ENCODE assay signal across 39 cellular contexts in genomic region chr14:20112321-20112720, GRCh38. TPM values are rescaled to one million over a fixed set of nuclear protein-coding genes. Genes with fewer than 3 reads are reported as not detected.
"Had no signal": no experiment of that assay in that cellular context is flagged by ENCODE, and none has a peak within 500 bp of the region (broad histone marks: within the 10 kb centered on the region; RNA-seq: fewer than 3 reads in every experiment).

No MANE protein-coding gene starts in this region.

- H3K27me3 ChIP-seq: adrenal gland, body of pancreas, brain microvascular endothelial cell, breast epithelium had no signal

- ATAC-seq: activated CD4-positive, CD25-positive, alpha-beta regulatory T cell treated with anti-CD3 and anti-CD28 coated beads, Interleukin-2, amount 50 U/mL, for 24 hours; activated CD8-positive, alpha-beta T cell treated with anti-CD3 and anti-CD28 coated beads for 36 hours; activated naive CD4-positive, alpha-beta T cell treated with anti-CD3 and anti-CD28 coated beads, Interleukin-2, amount 50 U/mL, for 72 hours; activated T-cell treated with anti-CD3 and anti-CD28 coated beads, Interleukin-2, amount 50 U/mL, for 4 hours; activated T-cell treated with anti-CD3 and anti-CD28 coated beads, Interleukin-2, amount 50 U/mL, for 72 hours; activated T-helper 17 cell treated with anti-CD3 and anti-CD28 coated beads, Interleukin-2, amount 50 U/mL, for 72 hours; body of pancreas; WTC11 had no signal

- H3K9me3 ChIP-seq: adrenal gland, body of pancreas, breast epithelium had no signal

- H3K4me1 ChIP-seq: adrenal gland, body of pancreas, breast epithelium had no signal

- H3K27ac ChIP-seq: adrenal gland, body of pancreas, brain microvascular endothelial cell, breast epithelium, WERI-Rb-1 had no signal

- FAIRE-seq: astrocyte, colon, TTC549 had no signal

- H3K4me3 ChIP-seq: adrenal gland, body of pancreas, breast epithelium had no signal

- H3K36me3 ChIP-seq: adrenal gland, brain microvascular endothelial cell, breast epithelium, WERI-Rb-1 had no signal

- DNase-seq: activated CD4-positive, alpha-beta memory T cell treated with anti-CD3 and anti-CD28 coated beads for 36 hours; activated CD4-positive, alpha-beta T cell treated with anti-CD3 and anti-CD28 coated beads for 4 hours; activated CD4-positive, alpha-beta T cell treated with anti-CD3 and anti-CD28 coated beads, Interleukin-2, amount 10 ng/mL, durations not matched to agents 24 days and 14 days; activated CD4-positive, alpha-beta T cell treated with anti-CD3 and anti-CD28 coated beads, Interleukin-2, amount 50 U/mL, for 1 hour; activated CD4-positive, alpha-beta T cell treated with anti-CD3 and anti-CD28 coated beads, Interleukin-2, amount 50 U/mL, for 4 hours; activated CD4-positive, CD25-positive, alpha-beta regulatory T cell; activated CD8-positive, alpha-beta memory T cell treated with anti-CD3 and anti-CD28 coated beads, Interleukin-2, amount 50 U/mL, for 4 hours; activated CD8-positive, alpha-beta T cell treated with anti-CD3 and anti-CD28 coated beads for 36 hours; activated effector memory CD4-positive, alpha-beta T cell treated with anti-CD3 and anti-CD28 coated beads, Interleukin-2, amount 50 U/mL, for 16 hours; activated gamma-delta T cell treated with Interleukin-2 at 50 U/mL for 16 hours; activated naive CD4-positive, alpha-beta T cell; activated naive CD4-positive, alpha-beta T cell treated with anti-CD3 and anti-CD28 coated beads for 36 hours; activated naive CD4-positive, alpha-beta T cell treated with anti-CD3 and anti-CD28 coated beads, Interleukin-2, amount 50 U/mL, for 16 hours; activated naive CD8-positive, alpha-beta T cell treated with anti-CD3 and anti-CD28 coated beads for 36 hours; activated T-cell treated with anti-CD3 and anti-CD28 coated beads for 4 hours; activated T-cell treated with anti-CD3 and anti-CD28 coated beads, Interleukin-2, amount 50 U/mL, for 1 hour; activated T-cell treated with anti-CD3 and anti-CD28 coated beads, Interleukin-2, amount 50 U/mL, for 4 hours; activated T-cell treated with anti-CD3 and anti-CD28 coated beads, Interleukin-2, amount 50 U/mL, for 72 hours; adrenal gland; amniotic stem cell; aorta; body of pancreas; brain microvascular endothelial cell; central memory CD4-positive, alpha-beta T cell; T-helper 2 cell; T-helper 9 cell; WERI-Rb-1 had no signal

RNA-seq across cellular contexts. Expression of gene OR4K17, which starts 1.8 kb away (rescaled TPM):
- total RNA-seq: activated CD4-positive, alpha-beta memory T cell treated with anti-CD3 and anti-CD28 coated beads for 36 hours; activated CD4-positive, alpha-beta T cell treated with anti-CD3 and anti-CD28 coated beads, Interleukin-2, amount 10 ng/mL, durations not matched to agents 24 days and 14 days; activated CD8-positive, alpha-beta memory T cell treated with anti-CD3 and anti-CD28 coated beads for 36 hours; activated CD8-positive, alpha-beta T cell treated with anti-CD3 and anti-CD28 coated beads for 36 hours; activated naive CD4-positive, alpha-beta T cell treated with anti-CD3 and anti-CD28 coated beads for 36 hours; activated naive CD4-positive, alpha-beta T cell treated with anti-CD3 and anti-CD28 coated beads, Interleukin-2, amount 50 U/mL, for 72 hours; activated naive CD8-positive, alpha-beta T cell treated with anti-CD3 and anti-CD28 coated beads for 36 hours; activated T-cell treated with anti-CD3 and anti-CD28 coated beads, Interleukin-2, amount 50 U/mL, for 4 hours; activated T-cell treated with anti-CD3 and anti-CD28 coated beads, Interleukin-2, amount 50 U/mL, for 72 hours; activated T-helper 1 cell treated with anti-CD3 and anti-CD28 coated beads, Interleukin-12 subunit alpha, Interleukin-12 subunit beta, Interleukin-2, Interleukin-4 antibody, amounts not matched to agents 30 ng/mL and 10 ng/mL and 1 ng/mL, durations not matched to agents 14 hours and 24 hours and 36 hours; activated T-helper 17 cell treated with anti-CD3 and anti-CD28 coated beads, Interleukin-2, amount 50 U/mL, for 72 hours; adrenal gland; aorta; astrocyte; body of pancreas; breast epithelium; cardiac septum; cerebellum; WTC11 had no signal
- polyA plus RNA-seq: adrenal gland, aorta had no signal

RNA-seq across cellular contexts. Expression of gene OR4N5, which starts 26.3 kb away (rescaled TPM):
- total RNA-seq: activated CD4-positive, alpha-beta memory T cell treated with anti-CD3 and anti-CD28 coated beads for 36 hours; activated CD4-positive, alpha-beta T cell treated with anti-CD3 and anti-CD28 coated beads, Interleukin-2, amount 10 ng/mL, durations not matched to agents 24 days and 14 days; activated CD8-positive, alpha-beta memory T cell treated with anti-CD3 and anti-CD28 coated beads for 36 hours; activated CD8-positive, alpha-beta T cell treated with anti-CD3 and anti-CD28 coated beads for 36 hours; activated naive CD4-positive, alpha-beta T cell treated with anti-CD3 and anti-CD28 coated beads for 36 hours; activated naive CD4-positive, alpha-beta T cell treated with anti-CD3 and anti-CD28 coated beads, Interleukin-2, amount 50 U/mL, for 72 hours; activated naive CD8-positive, alpha-beta T cell treated with anti-CD3 and anti-CD28 coated beads for 36 hours; activated T-cell treated with anti-CD3 and anti-CD28 coated beads, Interleukin-2, amount 50 U/mL, for 4 hours; activated T-cell treated with anti-CD3 and anti-CD28 coated beads, Interleukin-2, amount 50 U/mL, for 72 hours; activated T-helper 1 cell treated with anti-CD3 and anti-CD28 coated beads, Interleukin-12 subunit alpha, Interleukin-12 subunit beta, Interleukin-2, Interleukin-4 antibody, amounts not matched to agents 30 ng/mL and 10 ng/mL and 1 ng/mL, durations not matched to agents 14 hours and 24 hours and 36 hours; activated T-helper 17 cell treated with anti-CD3 and anti-CD28 coated beads, Interleukin-2, amount 50 U/mL, for 72 hours; adrenal gland; aorta; astrocyte; body of pancreas; breast epithelium; cardiac septum; cerebellum; WTC11 had no signal
- polyA plus RNA-seq: adrenal gland, aorta had no signal

RNA-seq across cellular contexts. Expression of gene OR4L1, which starts 52.5 kb away (rescaled TPM):
- total RNA-seq: activated CD4-positive, alpha-beta memory T cell treated with anti-CD3 and anti-CD28 coated beads for 36 hours; activated CD4-positive, alpha-beta T cell treated with anti-CD3 and anti-CD28 coated beads, Interleukin-2, amount 10 ng/mL, durations not matched to agents 24 days and 14 days; activated CD8-positive, alpha-beta memory T cell treated with anti-CD3 and anti-CD28 coated beads for 36 hours; activated CD8-positive, alpha-beta T cell treated with anti-CD3 and anti-CD28 coated beads for 36 hours; activated naive CD4-positive, alpha-beta T cell treated with anti-CD3 and anti-CD28 coated beads for 36 hours; activated naive CD4-positive, alpha-beta T cell treated with anti-CD3 and anti-CD28 coated beads, Interleukin-2, amount 50 U/mL, for 72 hours; activated naive CD8-positive, alpha-beta T cell treated with anti-CD3 and anti-CD28 coated beads for 36 hours; activated T-cell treated with anti-CD3 and anti-CD28 coated beads, Interleukin-2, amount 50 U/mL, for 4 hours; activated T-cell treated with anti-CD3 and anti-CD28 coated beads, Interleukin-2, amount 50 U/mL, for 72 hours; activated T-helper 1 cell treated with anti-CD3 and anti-CD28 coated beads, Interleukin-12 subunit alpha, Interleukin-12 subunit beta, Interleukin-2, Interleukin-4 antibody, amounts not matched to agents 30 ng/mL and 10 ng/mL and 1 ng/mL, durations not matched to agents 14 hours and 24 hours and 36 hours; activated T-helper 17 cell treated with anti-CD3 and anti-CD28 coated beads, Interleukin-2, amount 50 U/mL, for 72 hours; adrenal gland; aorta; astrocyte; body of pancreas; breast epithelium; cardiac septum; cerebellum; WTC11 had no signal
- polyA plus RNA-seq: adrenal gland, aorta had no signal
